ENCODE assay signal across 1 cellular context in the genomic region with DNA sequence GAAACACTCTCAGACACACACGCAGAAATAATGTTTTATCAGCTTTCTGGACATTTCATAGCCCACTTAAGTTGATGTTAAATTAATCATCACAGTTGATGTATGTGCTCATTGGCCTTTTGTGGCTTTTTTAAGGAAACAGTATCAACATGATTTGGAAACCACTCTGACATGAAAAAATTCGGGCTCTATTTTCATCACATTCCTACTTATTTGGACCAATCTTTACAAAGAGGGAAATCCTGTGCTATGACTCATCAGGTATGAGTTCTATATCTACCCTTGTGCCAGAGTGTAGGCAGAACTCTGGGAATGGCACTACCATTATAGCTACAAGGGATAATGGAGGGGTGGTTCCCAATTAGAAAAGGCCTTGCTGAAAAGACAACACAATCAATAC.
TF ChIP-seq lines count a peak whose summit lies in the region.

No MANE protein-coding gene starts in this region.

TF ChIP-seq in HepG2, 621 proteins besides CTCF, POLR2A, EP300 and RAD21 (continued from another document):
- TF ChIP-seq, protein P1, sequence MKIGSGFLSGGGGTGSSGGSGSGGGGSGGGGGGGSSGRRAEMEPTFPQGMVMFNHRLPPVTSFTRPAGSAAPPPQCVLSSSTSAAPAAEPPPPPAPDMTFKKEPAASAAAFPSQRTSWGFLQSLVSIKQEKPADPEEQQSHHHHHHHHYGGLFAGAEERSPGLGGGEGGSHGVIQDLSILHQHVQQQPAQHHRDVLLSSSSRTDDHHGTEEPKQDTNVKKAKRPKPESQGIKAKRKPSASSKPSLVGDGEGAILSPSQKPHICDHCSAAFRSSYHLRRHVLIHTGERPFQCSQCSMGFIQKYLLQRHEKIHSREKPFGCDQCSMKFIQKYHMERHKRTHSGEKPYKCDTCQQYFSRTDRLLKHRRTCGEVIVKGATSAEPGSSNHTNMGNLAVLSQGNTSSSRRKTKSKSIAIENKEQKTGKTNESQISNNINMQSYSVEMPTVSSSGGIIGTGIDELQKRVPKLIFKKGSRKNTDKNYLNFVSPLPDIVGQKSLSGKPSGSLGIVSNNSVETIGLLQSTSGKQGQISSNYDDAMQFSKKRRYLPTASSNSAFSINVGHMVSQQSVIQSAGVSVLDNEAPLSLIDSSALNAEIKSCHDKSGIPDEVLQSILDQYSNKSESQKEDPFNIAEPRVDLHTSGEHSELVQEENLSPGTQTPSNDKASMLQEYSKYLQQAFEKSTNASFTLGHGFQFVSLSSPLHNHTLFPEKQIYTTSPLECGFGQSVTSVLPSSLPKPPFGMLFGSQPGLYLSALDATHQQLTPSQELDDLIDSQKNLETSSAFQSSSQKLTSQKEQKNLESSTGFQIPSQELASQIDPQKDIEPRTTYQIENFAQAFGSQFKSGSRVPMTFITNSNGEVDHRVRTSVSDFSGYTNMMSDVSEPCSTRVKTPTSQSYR (CRISPR knock-in tag; IDR thresholded peaks at IDR 0.05; ENCODE audit: borderline replicate concordance): no peak
- TF ChIP-seq ZNF446 (CRISPR knock-in tag; IDR thresholded peaks at IDR 0.05): no peak
- no peak for TF ChIP-seq ZNF841 (CRISPR knock-in tag; IDR thresholded peaks at IDR 0.05; ENCODE audit: borderline replicate concordance)
- TF ChIP-seq, protein P2, sequence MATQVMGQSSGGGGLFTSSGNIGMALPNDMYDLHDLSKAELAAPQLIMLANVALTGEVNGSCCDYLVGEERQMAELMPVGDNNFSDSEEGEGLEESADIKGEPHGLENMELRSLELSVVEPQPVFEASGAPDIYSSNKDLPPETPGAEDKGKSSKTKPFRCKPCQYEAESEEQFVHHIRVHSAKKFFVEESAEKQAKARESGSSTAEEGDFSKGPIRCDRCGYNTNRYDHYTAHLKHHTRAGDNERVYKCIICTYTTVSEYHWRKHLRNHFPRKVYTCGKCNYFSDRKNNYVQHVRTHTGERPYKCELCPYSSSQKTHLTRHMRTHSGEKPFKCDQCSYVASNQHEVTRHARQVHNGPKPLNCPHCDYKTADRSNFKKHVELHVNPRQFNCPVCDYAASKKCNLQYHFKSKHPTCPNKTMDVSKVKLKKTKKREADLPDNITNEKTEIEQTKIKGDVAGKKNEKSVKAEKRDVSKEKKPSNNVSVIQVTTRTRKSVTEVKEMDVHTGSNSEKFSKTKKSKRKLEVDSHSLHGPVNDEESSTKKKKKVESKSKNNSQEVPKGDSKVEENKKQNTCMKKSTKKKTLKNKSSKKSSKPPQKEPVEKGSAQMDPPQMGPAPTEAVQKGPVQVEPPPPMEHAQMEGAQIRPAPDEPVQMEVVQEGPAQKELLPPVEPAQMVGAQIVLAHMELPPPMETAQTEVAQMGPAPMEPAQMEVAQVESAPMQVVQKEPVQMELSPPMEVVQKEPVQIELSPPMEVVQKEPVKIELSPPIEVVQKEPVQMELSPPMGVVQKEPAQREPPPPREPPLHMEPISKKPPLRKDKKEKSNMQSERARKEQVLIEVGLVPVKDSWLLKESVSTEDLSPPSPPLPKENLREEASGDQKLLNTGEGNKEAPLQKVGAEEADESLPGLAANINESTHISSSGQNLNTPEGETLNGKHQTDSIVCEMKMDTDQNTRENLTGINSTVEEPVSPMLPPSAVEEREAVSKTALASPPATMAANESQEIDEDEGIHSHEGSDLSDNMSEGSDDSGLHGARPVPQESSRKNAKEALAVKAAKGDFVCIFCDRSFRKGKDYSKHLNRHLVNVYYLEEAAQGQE (IDR thresholded peaks at IDR 0.05; ENCODE audit: borderline replicate concordance in 1 of 2, low read depth in 1 of 2, low read length in 2 of 2): no peak
- no peak for TF ChIP-seq ELF4 (CRISPR knock-in tag; IDR thresholded peaks at IDR 0.05; ENCODE audit: borderline replicate concordance)
- TF ChIP-seq ZNF124 (CRISPR knock-in tag; IDR thresholded peaks at IDR 0.05): no peak
- no peak for TF ChIP-seq NBN (conservative IDR thresholded peaks at IDR 0.05)
TF ChIP-seq in HepG2: peak in this region for 0.
